Comparison of ENCODE assay signal across 8 cellular contexts in genomic region chr7:44065431-44066110, GRCh38. TPM values are rescaled to one million over a fixed set of nuclear protein-coding genes. Genes with fewer than 3 reads are reported as not detected.
DNase-seq lines count a peak whose midpoint lies in the region; ATAC-seq and TF ChIP-seq lines count a peak whose summit lies in the region.

PGAM2 (minus strand) TSS chr7:44065567; CDS start chr7:44065529, 38 bp downstream.

- H3K27ac ChIP-seq in thyroid gland, result no peak within 1 kb of the TSS

- WGBS in thyroid gland, 2 donors, result 18 to 28% methylated on average over 10 to 14 of the region's 14 CpGs

- ATAC-seq in HG03469 (IDR thresholded peaks at IDR 0.05; ENCODE audit: unreplicated experiment), result no peak
- ATAC-seq in GM21825 (IDR thresholded peaks at IDR 0.05; ENCODE audit: unreplicated experiment), result no peak

- H3K9me3 ChIP-seq in thyroid gland, result no peaks in the 10 kb centered on the region

- intact Hi-C loops in thyroid gland (cut with DNase I), result no loop called here

- H3K27me3 ChIP-seq in thyroid gland, result no peaks in the 10 kb centered on the region

- TF ChIP-seq POLR2A in thyroid gland (IDR thresholded peaks at IDR 0.05), result no peak

- H3K4me3 ChIP-seq in thyroid gland (replicated peaks in 1 of 3), result no peak within 1 kb of the TSS

- no peak for TF ChIP-seq CTCF in thyroid gland (IDR thresholded peaks at IDR 0.05)

- peaks cover 10 to 11% of the 10 kb centered on the region in 2 donors for H3K36me3 ChIP-seq in thyroid gland

- peak; percentile 34 to 36 for DNase-seq in activated CD4-positive, alpha-beta T cell treated with anti-CD3 and anti-CD28 coated beads, Interleukin-2, amount 50 U/mL, for 48 hours
- DNase-seq in activated CD4-positive, alpha-beta T cell treated with anti-CD3 and anti-CD28 coated beads, Interleukin-2, amount 50 U/mL, for 1 hour, result no peak
- DNase-seq in activated CD8-positive, alpha-beta memory T cell treated with anti-CD3 and anti-CD28 coated beads, Interleukin-2, amount 50 U/mL, for 4 hours, result peak; percentile 19
- DNase-seq in iPS-NIHi11 (ENCODE audit: low spot score), result peak; percentile 72
- peak; percentile 76 to 78 for DNase-seq in thyroid gland
- DNase-seq in cortex of kidney (lab: John Stamatoyannopoulos, UW), result no peak

- H3K4me1 ChIP-seq in thyroid gland, result peaks cover 15 to 26% of the 10 kb centered on the region in 2 donors

RNA-seq across cellular contexts. Expression of gene PGAM2, which starts in this region (rescaled TPM):
- total RNA-seq in thyroid gland, result 10 to 100 TPM in 2 of 4 donors, 1 to 10 TPM in 2; 2.2 to 28.0 (median 9.1) TPM

Comparison
In these comparisons a context has a peak if more than half of its experiments do, and no peak if none do; other contexts are left out.
1. DNase-seq: peak in activated CD4-positive, alpha-beta T cell treated with anti-CD3 and anti-CD28 coated beads, Interleukin-2, amount 50 U/mL, for 48 hours (2 of 2), activated CD8-positive, alpha-beta memory T cell treated with anti-CD3 and anti-CD28 coated beads, Interleukin-2, amount 50 U/mL, for 4 hours (single experiment), iPS-NIHi11 (single experiment) and thyroid gland (2 of 2); none in activated CD4-positive, alpha-beta T cell treated with anti-CD3 and anti-CD28 coated beads, Interleukin-2, amount 50 U/mL, for 1 hour (single experiment) and cortex of kidney (single experiment).